In genomic region chr21:35256468-35256988, GRCh38 we compare ENCODE assay signal across 8 cellular contexts.
A peak's percentile ranks its signal among the peaks of the same experiment; 100 is the strongest.
DNase-seq lines count a peak whose midpoint lies in the region; ATAC-seq and TF ChIP-seq lines count a peak whose summit lies in the region.

No MANE protein-coding gene starts in this region.

- DNase-seq in GM23248 (peak; percentile 96), NCI-H510A treated with DMSO at 0.1 percent for 48 hours (lab: John Stamatoyannopoulos, UW) (peak; percentile 98), choroid plexus epithelial cell (ENCODE audit: low read depth) (peak; percentile 100), tibial artery (peak; percentile 68 to 84), NCI-H1930 (lab: John Stamatoyannopoulos, UW) (no peak)

- peak overlapping the region; percentile 60 for H2AFZ ChIP-seq in GM23248

- no peaks in the 10 kb centered on the region for H3K79me2 ChIP-seq in GM23248 (ENCODE audit: insufficient read depth)

- peaks cover 59% of the 10 kb centered on the region for H3F3A ChIP-seq in GM23248 (ENCODE audit: insufficient read depth)

- in situ Hi-C loops in GM23248 (cut with MboI) = no loop called here

- intact Hi-C loops in tibial artery (cut with DNase I; ENCODE audit: low total_unique reads) = no loop called here

- H3K4me3 ChIP-seq in GM23248 (peak overlapping the region; percentile 60), choroid plexus epithelial cell (ENCODE audit: low read depth, low read length) (no peak overlapping the region), liver (ENCODE audit: low read depth in 1 of 3, low read length in 3 of 3) (no peak overlapping the region), tibial artery (peak overlapping the region in 1 of 2 donors; percentile 20)

- peak overlapping the region; percentile 80 for H3K4me2 ChIP-seq in GM23248 (ENCODE audit: unreplicated experiment)

- H3K9me3 ChIP-seq in GM23248 (ENCODE audit: low read depth) = no peaks in the 10 kb centered on the region
- H3K9me3 ChIP-seq in liver (ENCODE audit: control insufficient read depth in 4 of 4, low read length in 3 of 4) = no peaks in the 10 kb centered on the region
- H3K9me3 ChIP-seq in tibial artery = no peaks in the 10 kb centered on the region

- no peak for ATAC-seq in activated CD4-positive, CD25-positive, alpha-beta regulatory T cell treated with anti-CD3 and anti-CD28 coated beads, Interleukin-2, amount 50 U/mL, for 24 hours
- no peak for ATAC-seq in HG02840 (IDR thresholded peaks at IDR 0.05; ENCODE audit: low FRiP score, unreplicated experiment)

- 4 to 5% methylated on average over 10 of the region's 10 CpGs for WGBS in GM23248 (ENCODE audit: low coverage in 1 of 2, low lambda C conversion rate in 2 of 2, missing lambda C conversion rate in 2 of 2), 2 experiments
- WGBS in liver = 27% methylated on average over 10 of the region's 10 CpGs

- no peaks in the 10 kb centered on the region for H4K20me1 ChIP-seq in GM23248 (ENCODE audit: insufficient read depth)

- H3K27me3 ChIP-seq in GM23248 (replicated peaks; ENCODE audit: insufficient read depth) = no peaks in the 10 kb centered on the region
- peaks cover 0 to 12% (median 2%) of the 10 kb centered on the region in 4 donors for H3K27me3 ChIP-seq in liver (ENCODE audit: control insufficient read depth in 4 of 4, insufficient read depth in 4 of 4, low read length in 3 of 4)
- H3K27me3 ChIP-seq in tibial artery = no peaks in the 10 kb centered on the region

- H3K36me3 ChIP-seq in GM23248 (ENCODE audit: low read depth) = no peaks in the 10 kb centered on the region
- no peaks in the 10 kb centered on the region for H3K36me3 ChIP-seq in liver (ENCODE audit: control insufficient read depth in 4 of 4, insufficient read depth in 3 of 4, low read depth in 1 of 4, low read length in 3 of 4)
- H3K36me3 ChIP-seq in tibial artery = no peaks in the 10 kb centered on the region

- TF ChIP-seq CTCF in choroid plexus epithelial cell (conservative IDR thresholded peaks at IDR 0.05; ENCODE audit: low read depth, low read length) (peak; percentile 28), liver (IDR thresholded peaks at IDR 0.05; ENCODE audit: low read depth, low read length, missing input control) (no peak), tibial artery (IDR thresholded peaks at IDR 0.05) (no peak)

- peak in 1 of 2 donors; percentile 39 for TF ChIP-seq RAD21 in liver (IDR thresholded peaks at IDR 0.05)

- H3K27ac ChIP-seq in GM23248 = peak overlapping the region; percentile 74
- no peak overlapping the region for H3K27ac ChIP-seq in liver (ENCODE audit: low read depth in 1 of 2, low read length in 2 of 2)
- peak overlapping the region; percentile 35 to 48 for H3K27ac ChIP-seq in tibial artery

- no peaks in the 10 kb centered on the region for H3K9me2 ChIP-seq in GM23248 (ENCODE audit: insufficient read depth)

- H3K4me1 ChIP-seq in GM23248 (ENCODE audit: insufficient read depth) = peaks cover 57% of the 10 kb centered on the region
- no peaks in the 10 kb centered on the region for H3K4me1 ChIP-seq in liver (ENCODE audit: control insufficient read depth in 4 of 4, insufficient read depth in 4 of 4, low read length in 3 of 4)
- H3K4me1 ChIP-seq in tibial artery = peaks cover 0 to 18% (median 8%) of the 10 kb centered on the region in 4 donors

- H3K9ac ChIP-seq in GM23248 (peak overlapping the region; percentile 55), liver (ENCODE audit: low read depth in 1 of 2, low read length in 2 of 2) (no peak overlapping the region)

TF ChIP-seq in liver, 16 proteins besides CTCF, POLR2A, EP300 and RAD21:
- TF ChIP-seq JUND (IDR thresholded peaks at IDR 0.05) = peak; percentile 35 to 80
- TF ChIP-seq ZBTB33 (IDR thresholded peaks at IDR 0.05) = no peak
- no peak for TF ChIP-seq EGR1 (IDR thresholded peaks at IDR 0.05; ENCODE audit: low read depth in 2 of 2)
- TF ChIP-seq REST (IDR thresholded peaks at IDR 0.05) = no peak
- no peak for TF ChIP-seq TAF1 (conservative IDR thresholded peaks at IDR 0.05)
- no peak for TF ChIP-seq RXRA (IDR thresholded peaks at IDR 0.05)
- TF ChIP-seq SP1 (IDR thresholded peaks at IDR 0.05) = peak; percentile 32
- TF ChIP-seq ATF3 (IDR thresholded peaks at IDR 0.05) = peak; percentile 15
TF ChIP-seq in liver: peak in this region for 3.

Comparison
In these comparisons a context has a peak if more than half of its experiments do, and no peak if none do; other contexts are left out.
1. DNase-seq: peak in GM23248 (single experiment), NCI-H510A treated with DMSO at 0.1 percent for 48 hours (single experiment), choroid plexus epithelial cell (single experiment) and tibial artery (2 of 2); none in NCI-H1930 (0 of 2).
2. H3K27ac ChIP-seq: peak in GM23248 (single experiment) and tibial artery (2 of 2); none in liver (0 of 2).